13 cellular contexts compared by ENCODE assay signal in the genomic region with DNA sequence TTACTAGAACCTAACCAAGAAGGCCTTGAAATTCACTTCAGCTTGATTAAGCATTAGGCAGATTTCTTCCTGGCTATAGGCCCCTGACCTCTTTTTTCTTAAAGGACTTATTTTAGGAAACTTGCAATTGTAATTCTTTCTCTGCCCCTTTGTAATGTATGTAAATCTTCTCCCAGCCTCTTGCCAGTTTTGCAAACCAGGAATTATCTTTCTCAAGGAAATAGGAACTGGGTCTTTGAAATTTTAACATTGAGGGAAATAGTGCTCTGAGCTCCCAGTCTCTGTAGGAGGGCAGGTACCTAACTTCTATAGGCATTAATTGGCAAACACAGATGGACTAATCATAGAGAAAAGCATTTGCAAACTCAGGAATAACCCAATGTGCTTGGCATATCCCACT.
A peak's percentile ranks its signal among the peaks of the same experiment; 100 is the strongest.
DNase-seq lines count a peak whose midpoint lies in the region; FAIRE-seq and TF ChIP-seq lines count a peak whose summit lies in the region.
"Had no signal": no experiment of that assay in that cellular context is flagged by ENCODE, and none has a peak within 500 bp of the region (broad histone marks: within the 10 kb centered on the region; RNA-seq: fewer than 3 reads in every experiment).

No MANE protein-coding gene starts in this region.

- H3K14ac ChIP-seq in H1 (ENCODE audit: insufficient read length), result no peak overlapping the region

- H4K8ac ChIP-seq in H1 (ENCODE audit: extremely low read depth, insufficient read depth, low read length), result no peak overlapping the region

- H3K56ac ChIP-seq in H1 (replicated peaks; ENCODE audit: insufficient read length, low read depth, low read length), result no peak overlapping the region

- H4K91ac ChIP-seq in H1 (replicated peaks; ENCODE audit: insufficient read length, low read length), result no peak overlapping the region

- peak overlapping the region; percentile 19 to 21; a peak in 3 of 4 replicates for H3K4me2 ChIP-seq in H1 (ENCODE audit: insufficient read depth in 1 of 2, low read depth in 2 of 2, low read length in 2 of 2)

- H2BK20ac ChIP-seq in H1 (ENCODE audit: low read length), result no peak overlapping the region

- H3K18ac ChIP-seq in H1 (ENCODE audit: extremely low read depth, low read length), result no peak overlapping the region

- H3K4ac ChIP-seq in H1 (replicated peaks; ENCODE audit: insufficient read length, low read depth, low read length), result no peak overlapping the region

- H2AFZ ChIP-seq in H1 (ENCODE audit: low read length), result no peak overlapping the region

- POLR2A ChIA-PET in H1 (lab: Charles Lee; ENCODE audit: partially characterized antibody), result no interaction called here

- no peaks in the 10 kb centered on the region for H3K79me1 ChIP-seq in H1 (ENCODE audit: low read depth, low read length)

- CTCF ChIA-PET in H1 (lab: Charles Lee; ENCODE audit: partially characterized antibody), result no interaction called here

- H3K9me3 ChIP-seq in HUES64 (ENCODE audit: insufficient read depth, low read depth, low read length) (peaks cover 5% of the 10 kb centered on the region), H1 (ENCODE audit: insufficient read depth in 2 of 2, low read depth in 1 of 2, low read length in 1 of 2) (no peaks in the 10 kb centered on the region; a peak in 1 of 4 replicates), iPS-20b (ENCODE audit: insufficient read depth, low read depth, low read length) (peaks cover 5% of the 10 kb centered on the region; the same call in 1 of the 2 replicates)
- H3K9me3 ChIP-seq: HAP-1 had no signal

- H3K4me3 ChIP-seq in HUES64 (ENCODE audit: low read length) (no peak overlapping the region), H1 (ENCODE audit: extremely low read depth in 1 of 4, insufficient read depth in 2 of 4, low read depth in 3 of 4, low read length in 4 of 4) (peak overlapping the region in 1 of 4 experiments; percentile 2; a peak in 1 of 8 replicates), iPS-20b (ENCODE audit: low read length) (peak overlapping the region; percentile 9; the same call in 1 of the 2 replicates)
- H3K4me3 ChIP-seq: BLaER1 treated with 17β-estradiol and CSF1 and Interleukin-3, amounts not matched to agents 10 nM and 100 nM; HAP-1 had no signal

- no peak for FAIRE-seq in H1 (lab: Jason Lieb, UNC)

- H3K23ac ChIP-seq in H1 (ENCODE audit: insufficient read length), result no peak overlapping the region

- H3K36me3 ChIP-seq in HUES64 (ENCODE audit: insufficient read depth, low read length) (no peaks in the 10 kb centered on the region), H1 (ENCODE audit: control insufficient read depth in 2 of 4, insufficient read depth in 4 of 4, low read length in 3 of 4) (no peaks in the 10 kb centered on the region), iPS-20b (ENCODE audit: insufficient read depth, low read depth, low read length) (peaks cover 2% of the 10 kb centered on the region; the same call in 1 of the 2 replicates)
- H3K36me3 ChIP-seq: HAP-1 had no signal

- no peak overlapping the region for H2BK5ac ChIP-seq in H1 (ENCODE audit: low read depth, low read length)

- H3K27me3 ChIP-seq in HUES64 (ENCODE audit: insufficient read depth, low read length) (no peaks in the 10 kb centered on the region), H1 (replicated peaks in 1 of 4; ENCODE audit: control insufficient read depth in 3 of 4, extremely low read depth in 1 of 4, insufficient read depth in 3 of 4, low read length in 3 of 4) (no peaks in the 10 kb centered on the region), iPS-20b (ENCODE audit: insufficient read depth, low read length) (no peaks in the 10 kb centered on the region)
- H3K27me3 ChIP-seq: BLaER1 treated with 17β-estradiol and CSF1 and Interleukin-3, amounts not matched to agents 10 nM and 100 nM had no signal

- peaks cover 24% of the 10 kb centered on the region for H3K4me1 ChIP-seq in HUES64 (ENCODE audit: insufficient read depth, low read length)
- H3K4me1 ChIP-seq in H1 (replicated peaks in 1 of 4; ENCODE audit: control insufficient read depth in 3 of 4, insufficient read depth in 4 of 4, low read length in 3 of 4), result peaks cover 0 to 11% (median 0%) of the 10 kb centered on the region in 4 experiments; a peak in 2 of 7 replicates
- peaks cover 17% of the 10 kb centered on the region; the same call in 1 of the 2 replicates for H3K4me1 ChIP-seq in iPS-20b (ENCODE audit: insufficient read depth, low read length)

- no peak overlapping the region for H2BK120ac ChIP-seq in H1 (replicated peaks; ENCODE audit: low read depth, low read length)

- TF ChIP-seq POLR2A in H1 (IDR thresholded peaks at IDR 0.05; ENCODE audit: control extremely low read depth in 1 of 2, low read depth in 2 of 2, low read length in 2 of 2), result no peak

- no peak for TF ChIP-seq EP300 in H1 (IDR thresholded peaks at IDR 0.05; ENCODE audit: borderline replicate concordance in 1 of 2, low read depth in 2 of 2, low read length in 2 of 2)

- TF ChIP-seq CTCF in H1 (IDR thresholded peaks at IDR 0.05; ENCODE audit: control extremely low read depth in 1 of 3, insufficient read depth in 1 of 3, low read depth in 1 of 3, low read length in 3 of 3), result no peak

- DNase-seq in H1 (ENCODE audit: low read depth in 1 of 2, low spot score in 2 of 2), result peak in 1 of 2 experiments; percentile 7
- DNase-seq in stimulated activated CD4-positive, alpha-beta T cell treated with anti-CD3 and anti-CD28 coated beads, Interleukin-2, amount 100 ng/mL, for 24 hours, result no peak
- DNase-seq in UCSD-AML1 (lab: John Stamatoyannopoulos, UW; ENCODE audit: unreplicated experiment), result no peak
- DNase-seq in stimulated activated CD4-positive, alpha-beta T cell treated with anti-CD3 and anti-CD28 coated beads, Interleukin-4, amount 100 ng/mL, for 4 hours, result no peak
- DNase-seq: Calu3; CD8-positive, alpha-beta T cell; DMS79 treated with DMSO at 0.1 percent for 48 hours; GF-D8; IMR-90 had no signal

- no peak overlapping the region for H2BK12ac ChIP-seq in H1 (ENCODE audit: low read depth, low read length)

- H2BK15ac ChIP-seq in H1 (ENCODE audit: low read length), result no peak overlapping the region

- H3K9ac ChIP-seq in HUES64 (ENCODE audit: low read depth, low read length), result no peak overlapping the region
- H3K9ac ChIP-seq in H1 (replicated peaks in 1 of 4; ENCODE audit: extremely low read depth in 1 of 4, low read depth in 3 of 4, low read length in 3 of 4), result no peak overlapping the region
- no peak overlapping the region for H3K9ac ChIP-seq in iPS-20b (ENCODE audit: low read depth, low read length)
- H3K9ac ChIP-seq: BLaER1 treated with 17β-estradiol and CSF1 and Interleukin-3, amounts not matched to agents 10 nM and 100 nM had no signal

- no peaks in the 10 kb centered on the region for H3K79me2 ChIP-seq in H1 (ENCODE audit: control insufficient read depth in 1 of 2, insufficient read depth in 2 of 2, low read length in 2 of 2)

- no peaks in the 10 kb centered on the region for H4K20me1 ChIP-seq in H1 (replicated peaks in 1 of 2; ENCODE audit: control insufficient read depth in 1 of 2, insufficient read depth in 2 of 2, low read length in 2 of 2)
- H4K20me1 ChIP-seq: BLaER1 treated with 17β-estradiol and CSF1 and Interleukin-3, amounts not matched to agents 10 nM and 100 nM had no signal

- H3K27ac ChIP-seq in HUES64 (ENCODE audit: low read depth, low read length), result peak overlapping the region; percentile 42; the same call in 1 of the 2 replicates
- H3K27ac ChIP-seq in H1 (ENCODE audit: low read depth, low read length), result no peak overlapping the region
- peak overlapping the region; percentile 40 for H3K27ac ChIP-seq in iPS-20b (ENCODE audit: low read length)

- no peak for TF ChIP-seq RAD21 in H1 (IDR thresholded peaks at IDR 0.05 in 1 of 2, conservative IDR thresholded peaks at IDR 0.05 in 1 of 2; ENCODE audit: low read depth in 2 of 2, low read length in 2 of 2)

- H2AK5ac ChIP-seq in H1 (ENCODE audit: low read depth, low read length), result no peak overlapping the region

- H3K23me2 ChIP-seq in H1 (ENCODE audit: low read depth, low read length), result no peaks in the 10 kb centered on the region

- no peak overlapping the region for H4K5ac ChIP-seq in H1 (ENCODE audit: insufficient read length, low read depth, low read length)
